30 cellular contexts compared by ENCODE assay signal in the genomic region with DNA sequence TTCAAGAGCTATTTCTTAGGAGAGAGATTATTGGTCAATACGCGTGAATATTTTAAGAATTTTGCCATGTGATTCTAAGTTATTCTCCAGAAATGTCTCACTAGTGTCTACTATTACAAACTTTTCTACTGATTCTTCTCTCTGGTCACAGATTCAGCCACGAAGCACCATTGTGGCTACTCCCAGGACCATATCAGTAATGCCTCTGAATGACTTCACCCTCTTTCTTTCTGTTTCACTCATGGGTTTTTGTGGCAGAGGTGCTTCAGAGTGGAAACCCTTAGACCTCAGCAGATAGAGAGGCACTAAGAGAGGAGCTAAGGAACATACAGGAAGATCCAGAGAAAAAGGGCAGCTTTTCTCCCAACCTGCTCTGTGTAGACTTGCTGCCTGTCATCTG.
"Had no signal": no experiment of that assay in that cellular context is flagged by ENCODE, and none has a peak within 500 bp of the region (broad histone marks: within the 10 kb centered on the region; RNA-seq: fewer than 3 reads in every experiment).

No MANE protein-coding gene starts in this region.

- ATAC-seq: K562, Panc1 had no signal

- H3K4me3 ChIP-seq: K562, PC-9, SJSA1 had no signal

- H3K27me3 ChIP-seq: SJSA1 had no signal

- DNase-seq: Karpas-422, KG1, MM.1S, MV-4-11, NCI-H1092, NCI-H1105, NCI-H1417 treated with DMSO at 0.1 percent for 48 hours, NCI-H1436 treated with DMSO at 0.1 percent for 48 hours, NCI-H1694 treated with DMSO at 0.1 percent for 48 hours, NCI-H187 treated with DMSO at 0.1 percent for 48 hours, NCI-H2029, NCI-H2081, NCI-H2171, NCI-H226, NCI-H446 treated with DMSO at 0.1 percent for 48 hours, NCI-H510A, NCI-H524, NCI-H526, NCI-H69, NCI-H748 treated with DMSO at 0.1 percent for 48 hours, NCI-H82, PC-9, Right ventricle myocardium superior, SHP77 treated with DMSO at 0.1 percent for 48 hours, SK-N-SH, SW 1271 had no signal

- H3K9ac ChIP-seq: SK-N-SH had no signal

- H3K4me1 ChIP-seq: SJSA1 had no signal

- H3K4me2 ChIP-seq: PC-9, SK-N-SH had no signal

- H3K9me3 ChIP-seq: SK-N-SH had no signal

- H3K36me3 ChIP-seq: SJSA1 had no signal

- H2AFZ ChIP-seq: PC-9 had no signal

- H3K27ac ChIP-seq: PC-9, RWPE1, SJSA1 had no signal
